1 cellular context compared by ENCODE assay signal in the genomic region with DNA sequence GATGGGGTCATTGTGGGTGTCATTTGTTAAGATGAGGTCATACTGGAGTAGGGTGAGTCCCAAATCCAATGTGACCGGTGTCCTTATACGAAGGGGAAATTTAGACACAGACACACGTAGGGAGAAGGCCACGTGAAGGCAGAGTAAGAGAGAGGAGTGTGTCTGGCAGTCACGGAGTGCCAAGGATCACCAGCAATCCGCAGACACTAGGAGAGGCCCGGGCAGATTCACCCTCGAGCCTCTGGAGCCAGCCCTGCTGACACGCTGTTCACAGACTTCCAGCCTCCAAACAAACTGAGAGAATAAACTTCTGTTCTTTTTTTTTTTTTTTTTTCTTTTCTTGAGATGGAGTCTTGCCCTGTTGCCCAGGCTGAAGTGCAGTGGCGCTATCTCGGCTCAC.
TF ChIP-seq lines count a peak whose summit lies in the region.

No MANE protein-coding gene starts in this region.

TF ChIP-seq in GM23338, 12 proteins besides CTCF, POLR2A, EP300 and RAD21:
- no peak for TF ChIP-seq CREB1 (CRISPR knock-in tag; IDR thresholded peaks at IDR 0.05; ENCODE audit: low read depth)
- no peak for TF ChIP-seq JUNB (IDR thresholded peaks at IDR 0.05; ENCODE audit: unreplicated experiment)
- TF ChIP-seq, protein P1, sequence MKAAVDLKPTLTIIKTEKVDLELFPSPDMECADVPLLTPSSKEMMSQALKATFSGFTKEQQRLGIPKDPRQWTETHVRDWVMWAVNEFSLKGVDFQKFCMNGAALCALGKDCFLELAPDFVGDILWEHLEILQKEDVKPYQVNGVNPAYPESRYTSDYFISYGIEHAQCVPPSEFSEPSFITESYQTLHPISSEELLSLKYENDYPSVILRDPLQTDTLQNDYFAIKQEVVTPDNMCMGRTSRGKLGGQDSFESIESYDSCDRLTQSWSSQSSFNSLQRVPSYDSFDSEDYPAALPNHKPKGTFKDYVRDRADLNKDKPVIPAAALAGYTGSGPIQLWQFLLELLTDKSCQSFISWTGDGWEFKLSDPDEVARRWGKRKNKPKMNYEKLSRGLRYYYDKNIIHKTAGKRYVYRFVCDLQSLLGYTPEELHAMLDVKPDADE (IDR thresholded peaks at IDR 0.05): no peak
- no peak for TF ChIP-seq STAT1 (IDR thresholded peaks at IDR 0.05; ENCODE audit: unreplicated experiment)
- TF ChIP-seq EZH2 (IDR thresholded peaks at IDR 0.05; ENCODE audit: low read depth, unreplicated experiment): no peak
- TF ChIP-seq EZH2phosphoT487 (IDR thresholded peaks at IDR 0.05; ENCODE audit: unreplicated experiment): no peak
- TF ChIP-seq ZNF114 (CRISPR knock-in tag; IDR thresholded peaks at IDR 0.05): no peak
- TF ChIP-seq, protein P2, sequence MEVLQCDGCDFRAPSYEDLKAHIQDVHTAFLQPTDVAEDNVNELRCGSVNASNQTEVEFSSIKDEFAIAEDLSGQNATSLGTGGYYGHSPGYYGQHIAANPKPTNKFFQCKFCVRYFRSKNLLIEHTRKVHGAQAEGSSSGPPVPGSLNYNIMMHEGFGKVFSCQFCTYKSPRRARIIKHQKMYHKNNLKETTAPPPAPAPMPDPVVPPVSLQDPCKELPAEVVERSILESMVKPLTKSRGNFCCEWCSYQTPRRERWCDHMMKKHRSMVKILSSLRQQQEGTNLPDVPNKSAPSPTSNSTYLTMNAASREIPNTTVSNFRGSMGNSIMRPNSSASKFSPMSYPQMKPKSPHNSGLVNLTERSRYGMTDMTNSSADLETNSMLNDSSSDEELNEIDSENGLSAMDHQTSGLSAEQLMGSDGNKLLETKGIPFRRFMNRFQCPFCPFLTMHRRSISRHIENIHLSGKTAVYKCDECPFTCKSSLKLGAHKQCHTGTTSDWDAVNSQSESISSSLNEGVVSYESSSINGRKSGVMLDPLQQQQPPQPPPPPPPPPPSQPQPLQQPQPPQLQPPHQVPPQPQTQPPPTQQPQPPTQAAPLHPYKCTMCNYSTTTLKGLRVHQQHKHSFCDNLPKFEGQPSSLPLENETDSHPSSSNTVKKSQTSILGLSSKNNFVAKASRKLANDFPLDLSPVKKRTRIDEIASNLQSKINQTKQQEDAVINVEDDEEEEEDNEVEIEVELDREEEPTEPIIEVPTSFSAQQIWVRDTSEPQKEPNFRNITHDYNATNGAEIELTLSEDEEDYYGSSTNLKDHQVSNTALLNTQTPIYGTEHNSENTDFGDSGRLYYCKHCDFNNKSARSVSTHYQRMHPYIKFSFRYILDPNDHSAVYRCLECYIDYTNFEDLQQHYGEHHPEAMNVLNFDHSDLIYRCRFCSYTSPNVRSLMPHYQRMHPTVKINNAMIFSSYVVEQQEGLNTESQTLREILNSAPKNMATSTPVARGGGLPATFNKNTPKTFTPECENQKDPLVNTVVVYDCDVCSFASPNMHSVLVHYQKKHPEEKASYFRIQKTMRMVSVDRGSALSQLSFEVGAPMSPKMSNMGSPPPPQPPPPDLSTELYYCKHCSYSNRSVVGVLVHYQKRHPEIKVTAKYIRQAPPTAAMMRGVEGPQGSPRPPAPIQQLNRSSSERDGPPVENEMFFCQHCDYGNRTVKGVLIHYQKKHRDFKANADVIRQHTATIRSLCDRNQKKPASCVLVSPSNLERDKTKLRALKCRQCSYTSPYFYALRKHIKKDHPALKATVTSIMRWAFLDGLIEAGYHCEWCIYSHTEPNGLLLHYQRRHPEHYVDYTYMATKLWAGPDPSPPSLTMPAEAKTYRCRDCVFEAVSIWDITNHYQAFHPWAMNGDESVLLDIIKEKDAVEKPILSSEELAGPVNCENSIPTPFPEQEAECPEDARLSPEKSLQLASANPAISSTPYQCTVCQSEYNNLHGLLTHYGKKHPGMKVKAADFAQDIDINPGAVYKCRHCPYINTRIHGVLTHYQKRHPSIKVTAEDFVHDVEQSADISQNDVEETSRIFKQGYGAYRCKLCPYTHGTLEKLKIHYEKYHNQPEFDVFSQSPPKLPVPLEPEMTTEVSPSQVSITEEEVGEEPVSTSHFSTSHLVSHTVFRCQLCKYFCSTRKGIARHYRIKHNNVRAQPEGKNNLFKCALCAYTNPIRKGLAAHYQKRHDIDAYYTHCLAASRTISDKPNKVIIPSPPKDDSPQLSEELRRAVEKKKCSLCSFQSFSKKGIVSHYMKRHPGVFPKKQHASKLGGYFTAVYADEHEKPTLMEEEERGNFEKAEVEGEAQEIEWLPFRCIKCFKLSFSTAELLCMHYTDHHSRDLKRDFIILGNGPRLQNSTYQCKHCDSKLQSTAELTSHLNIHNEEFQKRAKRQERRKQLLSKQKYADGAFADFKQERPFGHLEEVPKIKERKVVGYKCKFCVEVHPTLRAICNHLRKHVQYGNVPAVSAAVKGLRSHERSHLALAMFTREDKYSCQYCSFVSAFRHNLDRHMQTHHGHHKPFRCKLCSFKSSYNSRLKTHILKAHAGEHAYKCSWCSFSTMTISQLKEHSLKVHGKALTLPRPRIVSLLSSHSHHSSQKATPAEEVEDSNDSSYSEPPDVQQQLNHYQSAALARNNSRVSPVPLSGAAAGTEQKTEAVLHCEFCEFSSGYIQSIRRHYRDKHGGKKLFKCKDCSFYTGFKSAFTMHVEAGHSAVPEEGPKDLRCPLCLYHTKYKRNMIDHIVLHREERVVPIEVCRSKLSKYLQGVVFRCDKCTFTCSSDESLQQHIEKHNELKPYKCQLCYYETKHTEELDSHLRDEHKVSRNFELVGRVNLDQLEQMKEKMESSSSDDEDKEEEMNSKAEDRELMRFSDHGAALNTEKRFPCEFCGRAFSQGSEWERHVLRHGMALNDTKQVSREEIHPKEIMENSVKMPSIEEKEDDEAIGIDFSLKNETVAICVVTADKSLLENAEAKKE (CRISPR knock-in tag; IDR thresholded peaks at IDR 0.05): no peak
- no peak for TF ChIP-seq NANOG (IDR thresholded peaks at IDR 0.05; ENCODE audit: borderline replicate concordance)
- TF ChIP-seq POLR2AphosphoS5 (IDR thresholded peaks at IDR 0.05; ENCODE audit: low read depth): no peak
- TF ChIP-seq, protein P3, sequence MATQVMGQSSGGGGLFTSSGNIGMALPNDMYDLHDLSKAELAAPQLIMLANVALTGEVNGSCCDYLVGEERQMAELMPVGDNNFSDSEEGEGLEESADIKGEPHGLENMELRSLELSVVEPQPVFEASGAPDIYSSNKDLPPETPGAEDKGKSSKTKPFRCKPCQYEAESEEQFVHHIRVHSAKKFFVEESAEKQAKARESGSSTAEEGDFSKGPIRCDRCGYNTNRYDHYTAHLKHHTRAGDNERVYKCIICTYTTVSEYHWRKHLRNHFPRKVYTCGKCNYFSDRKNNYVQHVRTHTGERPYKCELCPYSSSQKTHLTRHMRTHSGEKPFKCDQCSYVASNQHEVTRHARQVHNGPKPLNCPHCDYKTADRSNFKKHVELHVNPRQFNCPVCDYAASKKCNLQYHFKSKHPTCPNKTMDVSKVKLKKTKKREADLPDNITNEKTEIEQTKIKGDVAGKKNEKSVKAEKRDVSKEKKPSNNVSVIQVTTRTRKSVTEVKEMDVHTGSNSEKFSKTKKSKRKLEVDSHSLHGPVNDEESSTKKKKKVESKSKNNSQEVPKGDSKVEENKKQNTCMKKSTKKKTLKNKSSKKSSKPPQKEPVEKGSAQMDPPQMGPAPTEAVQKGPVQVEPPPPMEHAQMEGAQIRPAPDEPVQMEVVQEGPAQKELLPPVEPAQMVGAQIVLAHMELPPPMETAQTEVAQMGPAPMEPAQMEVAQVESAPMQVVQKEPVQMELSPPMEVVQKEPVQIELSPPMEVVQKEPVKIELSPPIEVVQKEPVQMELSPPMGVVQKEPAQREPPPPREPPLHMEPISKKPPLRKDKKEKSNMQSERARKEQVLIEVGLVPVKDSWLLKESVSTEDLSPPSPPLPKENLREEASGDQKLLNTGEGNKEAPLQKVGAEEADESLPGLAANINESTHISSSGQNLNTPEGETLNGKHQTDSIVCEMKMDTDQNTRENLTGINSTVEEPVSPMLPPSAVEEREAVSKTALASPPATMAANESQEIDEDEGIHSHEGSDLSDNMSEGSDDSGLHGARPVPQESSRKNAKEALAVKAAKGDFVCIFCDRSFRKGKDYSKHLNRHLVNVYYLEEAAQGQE (IDR thresholded peaks at IDR 0.05; ENCODE audit: unreplicated experiment): no peak
- TF ChIP-seq ZNF331 (CRISPR knock-in tag; IDR thresholded peaks at IDR 0.05; ENCODE audit: low read depth): no peak
